In the genomic region with DNA sequence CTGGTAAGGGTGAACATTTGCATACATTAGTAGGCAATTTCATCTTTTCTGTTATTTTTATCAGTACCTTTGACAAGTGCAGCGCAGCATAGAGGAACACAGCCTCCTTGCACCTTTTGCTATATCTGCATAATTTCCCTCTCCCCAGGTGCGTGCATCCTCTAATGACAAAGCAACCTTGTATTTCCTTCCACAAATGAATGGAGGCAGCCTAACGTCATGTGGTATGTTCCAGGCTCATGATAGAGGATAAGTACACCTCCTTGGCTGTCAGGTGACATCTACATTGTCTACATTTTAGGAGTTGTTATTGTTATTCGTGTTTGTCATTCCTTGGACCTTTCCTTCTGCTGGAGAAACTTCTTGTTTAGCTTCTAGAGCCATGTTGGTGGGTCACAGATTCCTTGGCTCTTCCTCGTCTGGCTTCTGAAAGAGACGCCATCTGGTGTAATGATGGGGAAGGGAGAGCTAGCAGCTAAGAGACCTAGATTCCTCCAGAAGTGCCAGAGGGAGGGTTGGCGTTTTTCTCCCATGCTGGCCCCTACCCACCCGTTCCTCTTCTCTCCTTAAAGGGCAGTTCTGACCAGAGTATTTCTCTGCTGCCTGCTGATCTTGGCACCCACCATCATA, we compare ENCODE assay signal across 14 cellular contexts. TPM values are rescaled to one million over a fixed set of nuclear protein-coding genes. Genes with fewer than 3 reads are reported as not detected.
DNase-seq lines count a peak whose midpoint lies in the region; ATAC-seq, FAIRE-seq and TF ChIP-seq lines count a peak whose summit lies in the region.
"Had no signal": no experiment of that assay in that cellular context is flagged by ENCODE, and none has a peak within 500 bp of the region (broad histone marks: within the 10 kb centered on the region; RNA-seq: fewer than 3 reads in every experiment).

No MANE protein-coding gene starts in this region.

- peak overlapping the region; percentile 79 for H3K27ac ChIP-seq in CD4-positive, CD25-positive, alpha-beta regulatory T cell (ENCODE audit: insufficient read depth, low read length, poor library complexity, severe bottlenecking)
- H3K27ac ChIP-seq in ascending aorta (peak overlapping the region; percentile 61 to 81), brain microvascular endothelial cell (no peak overlapping the region)
- H3K27ac ChIP-seq: hepatocyte had no signal

- H3K4me3 ChIP-seq in CD4-positive, CD25-positive, alpha-beta regulatory T cell (ENCODE audit: low read depth, low read length): peak overlapping the region; percentile 51
- H3K4me3 ChIP-seq in ascending aorta (no peak overlapping the region), brain microvascular endothelial cell (ENCODE audit: low read depth, low read length) (no peak overlapping the region)
- H3K4me3 ChIP-seq: hepatocyte had no signal

- H3K27me3 ChIP-seq in CD4-positive, CD25-positive, alpha-beta regulatory T cell (ENCODE audit: control insufficient read depth, insufficient read depth, low read length): no peaks in the 10 kb centered on the region
- H3K27me3 ChIP-seq in ascending aorta (no peaks in the 10 kb centered on the region), brain microvascular endothelial cell (replicated peaks) (no peaks in the 10 kb centered on the region)
- H3K27me3 ChIP-seq: hepatocyte had no signal

- H3K9me3 Mint-ChIP-seq in CD4-positive, CD25-positive, alpha-beta regulatory T cell: no peaks in the 10 kb centered on the region
- no peaks in the 10 kb centered on the region for H3K9me3 Mint-ChIP-seq in natural killer cell treated with Interleukin-12 subunit alpha and Interleukin-12 subunit beta and Interleukin-15 and Interleukin-18, amount 100 ng/mL, for 72 hours

- peak overlapping the region; percentile 2 to 83 (median 76) for H3K4me3 Mint-ChIP-seq in CD4-positive, CD25-positive, alpha-beta regulatory T cell
- no peak overlapping the region for H3K4me3 Mint-ChIP-seq in natural killer cell treated with Interleukin-12 subunit alpha and Interleukin-12 subunit beta and Interleukin-15 and Interleukin-18, amount 100 ng/mL, for 72 hours

- ATAC-seq in CD4-positive, CD25-positive, alpha-beta regulatory T cell (ENCODE audit: low read depth in 2 of 2): no peak
- no peak for ATAC-seq in natural killer cell treated with Interleukin-12 subunit alpha and Interleukin-12 subunit beta and Interleukin-15 and Interleukin-18, amount 100 ng/mL, for 72 hours

- intact Hi-C loops in ascending aorta (cut with DNase I): loop anchor here (10.0 kb wide), 1 partner anchor 367 kb away; no protein-coding TSS in a partner anchor

- H3K9me3 ChIP-seq in CD4-positive, CD25-positive, alpha-beta regulatory T cell (ENCODE audit: control insufficient read depth in 2 of 2, low read length in 2 of 2): no peaks in the 10 kb centered on the region
- no peaks in the 10 kb centered on the region for H3K9me3 ChIP-seq in ascending aorta

- H3K27me3 Mint-ChIP-seq in CD4-positive, CD25-positive, alpha-beta regulatory T cell: no peaks in the 10 kb centered on the region
- H3K27me3 Mint-ChIP-seq in natural killer cell treated with Interleukin-12 subunit alpha and Interleukin-12 subunit beta and Interleukin-15 and Interleukin-18, amount 100 ng/mL, for 72 hours: no peaks in the 10 kb centered on the region
- H3K27me3 Mint-ChIP-seq: progenitor cell of endocrine pancreas had no signal

- peaks cover 98% of the 10 kb centered on the region for H3K4me1 ChIP-seq in CD4-positive, CD25-positive, alpha-beta regulatory T cell (ENCODE audit: control insufficient read depth, insufficient read depth, low read length, poor library complexity, severe bottlenecking)
- peaks cover 21 to 37% of the 10 kb centered on the region in 2 donors for H3K4me1 ChIP-seq in ascending aorta

- peak; percentile 63 for FAIRE-seq in GM12891 (lab: Jason Lieb, UNC)

- in situ Hi-C loops in brain microvascular endothelial cell (cut with HindIII; ENCODE audit: low pct_ligation_motif_present, low sequenced_read_pairs): no loop called here

- H3K27ac Mint-ChIP-seq in CD4-positive, CD25-positive, alpha-beta regulatory T cell: peak overlapping the region; percentile 68 to 99 (median 88)
- peak overlapping the region; percentile 86 to 90 for H3K27ac Mint-ChIP-seq in natural killer cell treated with Interleukin-12 subunit alpha and Interleukin-12 subunit beta and Interleukin-15 and Interleukin-18, amount 100 ng/mL, for 72 hours
- H3K27ac Mint-ChIP-seq: progenitor cell of endocrine pancreas had no signal

- TF ChIP-seq CTCF in ascending aorta (IDR thresholded peaks at IDR 0.05) (no peak), GM10266 (IDR thresholded peaks at IDR 0.05; ENCODE audit: control insufficient read depth, insufficient read depth, low read depth, missing control alignments) (no peak), brain microvascular endothelial cell (IDR thresholded peaks at IDR 0.05; ENCODE audit: low read depth, low read length, missing control alignments) (no peak)

- H3K36me3 ChIP-seq in CD4-positive, CD25-positive, alpha-beta regulatory T cell (ENCODE audit: control insufficient read depth, insufficient read depth, low read length): peaks cover 91% of the 10 kb centered on the region
- peaks cover 0 to 2% of the 10 kb centered on the region in 2 donors for H3K36me3 ChIP-seq in ascending aorta
- no peaks in the 10 kb centered on the region for H3K36me3 ChIP-seq in brain microvascular endothelial cell (replicated peaks)

- DNase-seq in CD4-positive, CD25-positive, alpha-beta regulatory T cell: no peak
- DNase-seq in GM12891 (ENCODE audit: insufficient read length, low spot score) (no peak), ascending aorta (ENCODE audit: low spot score in 2 of 2) (no peak), GM10266 (ENCODE audit: extremely low spot score) (no peak), mucosa of gallbladder (ENCODE audit: low spot score) (no peak), brain microvascular endothelial cell (no peak)
- DNase-seq in natural killer cell treated with Interleukin-12 subunit alpha and Interleukin-12 subunit beta and Interleukin-15 and Interleukin-18, amount 100 ng/mL, for 72 hours (ENCODE audit: low spot score): no peak
- DNase-seq: GOT3; NCI-H1417 treated with DMSO at 0.1 percent for 48 hours; NCI-H524; stimulated activated CD4-positive, alpha-beta T cell treated with anti-CD3 and anti-CD28 coated beads, Interleukin-2, amount 100 ng/mL, for 24 hours had no signal

- TF ChIP-seq POLR2A in GM12891 (IDR thresholded peaks at IDR 0.05; ENCODE audit: low read depth, low read length): no peak

- peaks cover 54 to 97% (median 83%) of the 10 kb centered on the region in 4 donors for H3K4me1 Mint-ChIP-seq in CD4-positive, CD25-positive, alpha-beta regulatory T cell
- peaks cover 74 to 76% of the 10 kb centered on the region in 2 donors for H3K4me1 Mint-ChIP-seq in natural killer cell treated with Interleukin-12 subunit alpha and Interleukin-12 subunit beta and Interleukin-15 and Interleukin-18, amount 100 ng/mL, for 72 hours (ENCODE audit: low read depth in 2 of 2)

- peaks cover 69% of the 10 kb centered on the region for H3K36me3 Mint-ChIP-seq in CD4-positive, CD25-positive, alpha-beta regulatory T cell
- peaks cover 21% of the 10 kb centered on the region for H3K36me3 Mint-ChIP-seq in natural killer cell treated with Interleukin-12 subunit alpha and Interleukin-12 subunit beta and Interleukin-15 and Interleukin-18, amount 100 ng/mL, for 72 hours

TF ChIP-seq in GM12891, 5 proteins besides CTCF, POLR2A, EP300 and RAD21:
- TF ChIP-seq TAF1 (IDR thresholded peaks at IDR 0.05; ENCODE audit: low read depth, low read length): no peak
- TF ChIP-seq POU2F2 (IDR thresholded peaks at IDR 0.05; ENCODE audit: low read depth, low read length): no peak
- TF ChIP-seq POLR2AphosphoS5 (IDR thresholded peaks at IDR 0.05; ENCODE audit: low read depth, low read length): no peak
- TF ChIP-seq SPI1 (IDR thresholded peaks at IDR 0.05; ENCODE audit: low read depth, low read length): no peak
- TF ChIP-seq PAX5 (IDR thresholded peaks at IDR 0.05; ENCODE audit: insufficient read depth, low read length, severe bottlenecking): no peak

RNA-seq across cellular contexts. Expression of a gene that starts 37.0 kb away (rescaled TPM):
- 1,219 TPM for total RNA-seq in CD4-positive, CD25-positive, alpha-beta regulatory T cell
- polyA plus RNA-seq in CD4-positive, CD25-positive, alpha-beta regulatory T cell: 100 to 1,000 TPM; 118 to 141 (median 136) TPM
- polyA plus RNA-seq in GM12891 (2012; ENCODE audit: low read depth, missing spikeins): 181 TPM
- total RNA-seq in ascending aorta (11.7 TPM), mucosa of gallbladder (89.1 TPM)
- 100 to 1,000 TPM; 109 to 232 TPM for total RNA-seq in natural killer cell treated with Interleukin-12 subunit alpha and Interleukin-12 subunit beta and Interleukin-15 and Interleukin-18, amount 100 ng/mL, for 72 hours

RNA-seq across cellular contexts. Expression of a gene that starts 57.2 kb away (rescaled TPM):
- not detected for total RNA-seq in CD4-positive, CD25-positive, alpha-beta regulatory T cell
- under 1 TPM; 0.09 to 0.35 (median 0.17) TPM for polyA plus RNA-seq in CD4-positive, CD25-positive, alpha-beta regulatory T cell
- polyA plus RNA-seq in GM12891 (2012; ENCODE audit: low read depth, missing spikeins): 0.99 TPM
- 1.6 TPM for total RNA-seq in ascending aorta
- total RNA-seq in natural killer cell treated with Interleukin-12 subunit alpha and Interleukin-12 subunit beta and Interleukin-15 and Interleukin-18, amount 100 ng/mL, for 72 hours: under 1 TPM in 1 of 2 donors, not detected in 1; 0.33 TPM
- 149 TPM for total RNA-seq in mucosa of gallbladder
- total RNA-seq: RPMI7951 had no signal

Comparison
In these comparisons a context has a peak if more than half of its experiments do, and no peak if none do; other contexts are left out.
1. RNA of a gene that starts 57.2 kb away (total RNA-seq): 149 TPM in mucosa of gallbladder (single experiment); 1.6 TPM in ascending aorta (single experiment), 0.33 TPM in natural killer cell treated with Interleukin-12 subunit alpha and Interleukin-12 subunit beta and Interleukin-15 and Interleukin-18, amount 100 ng/mL, for 72 hours and not detected in CD4-positive, CD25-positive, alpha-beta regulatory T cell (single experiment); every median in the first group is over 10 times any median in the second.